Comparison of ENCODE assay signal across 1 cellular context in genomic region chr14:29111554-29111953, GRCh38.
TF ChIP-seq lines count a peak whose summit lies in the region.

No MANE protein-coding gene starts in this region.

TF ChIP-seq in GM23338, 12 proteins besides CTCF, POLR2A, EP300 and RAD21 (continued from another document):
- TF ChIP-seq JUNB (IDR thresholded peaks at IDR 0.05; ENCODE audit: unreplicated experiment) (no peak), ZNF114 (CRISPR knock-in tag; IDR thresholded peaks at IDR 0.05) (no peak), ZNF331 (CRISPR knock-in tag; IDR thresholded peaks at IDR 0.05; ENCODE audit: low read depth) (no peak), STAT1 (IDR thresholded peaks at IDR 0.05; ENCODE audit: unreplicated experiment) (no peak), ETS1 (IDR thresholded peaks at IDR 0.05) (no peak)
